In genomic region chr12:82841379-82841778, GRCh38 we compare ENCODE assay signal across 15 cellular contexts.
DNase-seq lines count a peak whose midpoint lies in the region; ATAC-seq, FAIRE-seq and TF ChIP-seq lines count a peak whose summit lies in the region.
"Had no signal": no experiment of that assay in that cellular context is flagged by ENCODE, and none has a peak within 500 bp of the region (broad histone marks: within the 10 kb centered on the region; RNA-seq: fewer than 3 reads in every experiment).

No MANE protein-coding gene starts in this region.

- 48 to 51% methylated on average over 5 of the region's 5 CpGs for whole genome bisulfite sequencing in GM23248 (ENCODE audit: low coverage in 1 of 2, low lambda C conversion rate in 2 of 2, missing lambda C conversion rate in 2 of 2), 2 experiments
- WGBS in hepatocyte (ENCODE audit: low lambda C conversion rate, missing lambda C conversion rate): 60% methylated on average over 5 of the region's 5 CpGs

- in situ Hi-C loops in GM23248 (cut with MboI): no loop called here

- no peak overlapping the region for H3K9ac ChIP-seq in GM23248

- no peak for TF ChIP-seq CTCF in hepatocyte (IDR thresholded peaks at IDR 0.05; ENCODE audit: poor library complexity)

- H3K79me2 ChIP-seq in GM23248 (ENCODE audit: insufficient read depth): no peaks in the 10 kb centered on the region
- no peaks in the 10 kb centered on the region for H3K79me2 ChIP-seq in hepatocyte

- H3K27ac ChIP-seq in GM23248: no peak overlapping the region
- H3K27ac ChIP-seq in caudate nucleus (ENCODE audit: low read depth, low read length): peak overlapping the region; percentile 32
- H3K27ac ChIP-seq in hepatocyte: no peak overlapping the region
- H3K27ac ChIP-seq in substantia nigra (ENCODE audit: low read depth, low read length, poor library complexity, severe bottlenecking): peak overlapping the region; percentile 92

- H3K9me3 ChIP-seq in GM23248 (ENCODE audit: low read depth) (no peaks in the 10 kb centered on the region), hepatocyte (ENCODE audit: low read depth) (no peaks in the 10 kb centered on the region)
- H3K9me3 ChIP-seq: Caco-2 had no signal

- H2AFZ ChIP-seq in GM23248 (peak overlapping the region; percentile 14; the same call in 1 of the 2 replicates), hepatocyte (no peak overlapping the region)
- H2AFZ ChIP-seq: GM23338 had no signal

- DNase-seq in GM23248 (peak; percentile 13), caudate nucleus (lab: John Stamatoyannopoulos, UW) (no peak), hepatocyte (ENCODE audit: low spot score) (no peak), substantia nigra (lab: John Stamatoyannopoulos, UW) (no peak), DMS53 treated with DMSO at 0.1 percent for 48 hours (lab: John Stamatoyannopoulos, UW; ENCODE audit: unreplicated experiment) (no peak), GM12891 (ENCODE audit: insufficient read length, low spot score) (no peak)
- no peak for DNase-seq in NK-92 treated with Interleukin-12 subunit alpha and Interleukin-12 subunit beta, amount 100 ng/mL, for 24 hours (lab: John Stamatoyannopoulos, UW)
- DNase-seq: ACHN; Caco-2; CD8-positive, alpha-beta memory T cell; GF-D8; H7; IMR-90 had no signal

- H3K4me1 ChIP-seq in GM23248 (ENCODE audit: insufficient read depth) (peaks cover 8% of the 10 kb centered on the region; the same call in 1 of the 2 replicates), hepatocyte (ENCODE audit: insufficient read depth) (no peaks in the 10 kb centered on the region)
- H3K4me1 ChIP-seq: Caco-2 had no signal

- H3F3A ChIP-seq in GM23248 (ENCODE audit: insufficient read depth): no peaks in the 10 kb centered on the region

- H3K9me2 ChIP-seq in GM23248 (ENCODE audit: insufficient read depth) (no peaks in the 10 kb centered on the region), hepatocyte (replicated peaks; ENCODE audit: insufficient read depth) (no peaks in the 10 kb centered on the region)

- H3K4me2 ChIP-seq in GM23248 (ENCODE audit: unreplicated experiment) (peak overlapping the region; percentile 54), hepatocyte (peak overlapping the region; percentile 51)
- H3K4me2 ChIP-seq: GM23338 had no signal

- no peak for ATAC-seq in GM18867 (IDR thresholded peaks at IDR 0.05; ENCODE audit: unreplicated experiment)
- ATAC-seq: GM23338 had no signal

- no peaks in the 10 kb centered on the region for H3K36me3 ChIP-seq in GM23248 (ENCODE audit: low read depth)
- no peaks in the 10 kb centered on the region for H3K36me3 ChIP-seq in hepatocyte (replicated peaks; ENCODE audit: insufficient read depth, low read depth)

- TF ChIP-seq POLR2A in GM12891 (IDR thresholded peaks at IDR 0.05; ENCODE audit: low read depth, low read length): no peak

- no peak for FAIRE-seq in GM12891 (lab: Jason Lieb, UNC)

- H3K4me3 ChIP-seq in GM23248 (peak overlapping the region; percentile 27; the same call in 1 of the 2 replicates), hepatocyte (no peak overlapping the region)
- H3K4me3 ChIP-seq: GM23338 had no signal

- H4K20me1 ChIP-seq in GM23248 (ENCODE audit: insufficient read depth): no peaks in the 10 kb centered on the region
- H4K20me1 ChIP-seq in hepatocyte (ENCODE audit: insufficient read depth, poor library complexity, severe bottlenecking): no peaks in the 10 kb centered on the region

- no peaks in the 10 kb centered on the region for H3K27me3 ChIP-seq in GM23248 (replicated peaks; ENCODE audit: insufficient read depth)
- H3K27me3 ChIP-seq in hepatocyte: no peaks in the 10 kb centered on the region

TF ChIP-seq in GM12891, 5 proteins besides CTCF, POLR2A, EP300 and RAD21:
- TF ChIP-seq POLR2AphosphoS5 (IDR thresholded peaks at IDR 0.05; ENCODE audit: low read depth, low read length) (no peak), SPI1 (IDR thresholded peaks at IDR 0.05; ENCODE audit: low read depth, low read length) (no peak)
TF ChIP-seq in GM12891: peak in this region for 0.

Comparison
In these comparisons a context has a peak if more than half of its experiments do, and no peak if none do; other contexts are left out.
1. H3K27ac ChIP-seq: peak in caudate nucleus (single experiment) and substantia nigra (single experiment); none in GM23248 (single experiment) and hepatocyte (single experiment).